In genomic region chr16:4839942-4840341, GRCh38 we compare ENCODE assay signal across 32 cellular contexts. TPM values are rescaled to one million over a fixed set of nuclear protein-coding genes. Genes with fewer than 3 reads are reported as not detected.
DNase-seq lines count a peak whose midpoint lies in the region; ATAC-seq, FAIRE-seq and TF ChIP-seq lines count a peak whose summit lies in the region.
"Had no signal": no experiment of that assay in that cellular context is flagged by ENCODE, and none has a peak within 500 bp of the region (broad histone marks: within the 10 kb centered on the region; RNA-seq: fewer than 3 reads in every experiment).

No MANE protein-coding gene starts in this region.

- no peak for TF ChIP-seq EP300 in Ishikawa (IDR thresholded peaks at IDR 0.05; ENCODE audit: borderline replicate concordance)

- no peaks in the 10 kb centered on the region for H3K4me1 ChIP-seq in endothelial cell of umbilical vein (ENCODE audit: control insufficient read depth, extremely low read depth, insufficient read depth, low read length)
- peaks cover 32% of the 10 kb centered on the region for H3K4me1 ChIP-seq in psoas muscle

- no peak for TF ChIP-seq POLR2A in endothelial cell of umbilical vein (IDR thresholded peaks at IDR 0.05; ENCODE audit: low read depth, low read length)

- H3K9me3 ChIP-seq in endothelial cell of umbilical vein (replicated peaks; ENCODE audit: control insufficient read depth, insufficient read depth, low read length) (no peaks in the 10 kb centered on the region), psoas muscle (no peaks in the 10 kb centered on the region)

- peaks cover 12% of the 10 kb centered on the region for H3K79me2 ChIP-seq in endothelial cell of umbilical vein (ENCODE audit: control insufficient read depth, insufficient read depth, low read length)

- no TSS peak for BruUV-seq in endothelial cell of umbilical vein (replicated peaks; lab: Mats Ljungman, UMichigan)

- intact Hi-C loops in endothelial cell of umbilical vein (cut with micrococcal nuclease), result no loop called here
- intact Hi-C loops in psoas muscle (cut with DNase I), result loop anchor here in 1 of 2 donors (10.0 kb wide), 1 partner anchor 75 kb away; the partner anchor contains the start of gene ZNF500
- intact Hi-C loops in left colon (cut with DNase I, micrococcal nuclease), result no loop called here

- H3K27ac ChIP-seq in endothelial cell of umbilical vein (ENCODE audit: insufficient read depth, low read depth, low read length), result no peak overlapping the region
- H3K27ac ChIP-seq in psoas muscle, result peak overlapping the region; percentile 84
- H3K27ac ChIP-seq: coronary artery, RWPE1 had no signal

- POLR2A ChIA-PET in endothelial cell of umbilical vein (lab: Charles Lee), result no interaction called here

- H3K27me3 ChIP-seq in endothelial cell of umbilical vein (ENCODE audit: control insufficient read depth in 2 of 2, insufficient read depth in 2 of 2, low read length in 2 of 2), result no peaks in the 10 kb centered on the region
- H3K27me3 ChIP-seq in psoas muscle (ENCODE audit: insufficient read depth in 3 of 3, low read length in 2 of 3), result no peaks in the 10 kb centered on the region

- CTCF ChIA-PET in endothelial cell of umbilical vein (lab: Charles Lee), result no interaction called here

- no peak for FAIRE-seq in endothelial cell of umbilical vein (lab: Jason Lieb, UNC)
- FAIRE-seq: astrocyte had no signal

- no peak overlapping the region for H3K9ac ChIP-seq in endothelial cell of umbilical vein (replicated peaks; ENCODE audit: extremely low read depth, insufficient read depth, low read length)

- no peak overlapping the region for H3K4me3 ChIP-seq in endothelial cell of umbilical vein (replicated peaks in 1 of 3; ENCODE audit: insufficient read depth in 1 of 3, low read depth in 1 of 3, low read length in 3 of 3)
- no peak overlapping the region for H3K4me3 ChIP-seq in psoas muscle
- H3K4me3 ChIP-seq: coronary artery had no signal

- no peak overlapping the region for H3K4me2 ChIP-seq in endothelial cell of umbilical vein (ENCODE audit: insufficient read depth, low read length)

- peak; percentile 4 for DNase-seq in activated T-cell treated with anti-CD3 and anti-CD28 coated beads, Interleukin-2, amount 50 U/mL, for 1 hour
- DNase-seq in activated T-cell treated with anti-CD3 and anti-CD28 coated beads for 4 hours (no peak), endothelial cell of umbilical vein (ENCODE audit: low read depth, low spot score) (peak; percentile 17), psoas muscle (no peak), left colon (no peak)
- DNase-seq: activated CD4-positive, alpha-beta T cell treated with anti-CD3 and anti-CD28 coated beads, Interleukin-2, amount 50 U/mL, for 48 hours; activated effector memory CD4-positive, alpha-beta T cell treated with anti-CD3 and anti-CD28 coated beads, Interleukin-2, amount 50 U/mL, for 16 hours; effector memory CD4-positive, alpha-beta T cell; foreskin fibroblast; H9; head of caudate nucleus; islet precursor cell; left ventricle myocardium superior; NCI-H1436 treated with DMSO at 0.1 percent for 48 hours; NCI-H2081 treated with DMSO at 0.1 percent for 48 hours; NCI-H446; NCI-H774; posterior cingulate gyrus; right cardiac atrium; stimulated activated CD8-positive, alpha-beta memory T cell treated with anti-CD3 and anti-CD28 coated beads, Interleukin-4, amount 100 ng/mL, for 48 hours; stimulated activated naive CD8-positive, alpha-beta T cell treated with anti-CD3 and anti-CD28 coated beads, Interleukin-15, amount 100 ng/mL, for 72 hours; T-cell had no signal

- TF ChIP-seq CTCF in endothelial cell of umbilical vein (IDR thresholded peaks at IDR 0.05; ENCODE audit: extremely low read depth in 1 of 2, insufficient read depth in 1 of 2, low read depth in 1 of 2, low read length in 2 of 2), result no peak
- TF ChIP-seq CTCF in psoas muscle (IDR thresholded peaks at IDR 0.05), result no peak

- 92 to 93% (median 93%) methylated on average over 5 of the region's 5 CpGs for WGBS in psoas muscle, 3 donors

- H3K36me3 ChIP-seq in endothelial cell of umbilical vein (ENCODE audit: control insufficient read depth in 2 of 2, extremely low read depth in 1 of 2, insufficient read depth in 2 of 2, low read length in 2 of 2) (peaks cover 25 to 44% of the 10 kb centered on the region in 2 experiments), psoas muscle (ENCODE audit: insufficient read depth in 1 of 2, low read depth in 1 of 2) (peaks cover 14 to 99% of the 10 kb centered on the region in 2 donors)

- no peaks in the 10 kb centered on the region for H3K9me1 ChIP-seq in endothelial cell of umbilical vein (replicated peaks; ENCODE audit: control insufficient read depth, extremely low read depth, insufficient read depth, low read length)

- H4K20me1 ChIP-seq in endothelial cell of umbilical vein (replicated peaks; ENCODE audit: control insufficient read depth, extremely low read depth, insufficient read depth, low read length), result no peaks in the 10 kb centered on the region

- no peak overlapping the region for H2AFZ ChIP-seq in endothelial cell of umbilical vein (ENCODE audit: low read depth, low read length)

- no peak for TF ChIP-seq RAD21 in Ishikawa (IDR thresholded peaks at IDR 0.05; ENCODE audit: low read depth)

- dilution Hi-C loops in endothelial cell of umbilical vein (cut with MboI; ENCODE audit: extremely low pct_ligation_motif_present, low sequenced_read_pairs), result no loop called here

- ATAC-seq in psoas muscle (no peak), HG02763 (IDR thresholded peaks at IDR 0.05; ENCODE audit: unreplicated experiment) (no peak), left colon (no peak)
- ATAC-seq: left ventricle myocardium superior; right cardiac atrium; stimulated activated naive CD8-positive, alpha-beta T cell treated with anti-CD3 and anti-CD28 coated beads, Interleukin-15, amount 100 ng/mL, for 72 hours; T-cell had no signal

RNA-seq across cellular contexts. Expression of gene GLYR1, which starts 7.1 kb away (rescaled TPM):
- total RNA-seq in endothelial cell of umbilical vein (107 TPM in 2 replicates), psoas muscle (10 to 100 TPM; 53.3 to 74.1 (median 66.8) TPM), left colon (100 to 1,000 TPM; 106 to 114 TPM)
- polyA plus RNA-seq in endothelial cell of umbilical vein (44.0 and 47.9 TPM in 2 replicates), psoas muscle (10 to 100 TPM; 28.6 to 64.5 (median 32.3) TPM)
- 45.3 and 47.5 TPM in 2 replicates for polyA plus RNA-seq in endothelial cell of umbilical vein (2011; cell fraction: cytosol; rRNA removed)
- 78.0 and 84.2 TPM in 2 replicates for polyA plus RNA-seq in endothelial cell of umbilical vein (2011; cell fraction: nucleus; rRNA removed)
- 58.2 and 59.2 TPM in 2 replicates for polyA plus RNA-seq in endothelial cell of umbilical vein (2012)
- 53.6 and 70.3 TPM in 2 replicates for polyA minus RNA-seq in endothelial cell of umbilical vein
- 16.6 TPM for polyA minus RNA-seq in endothelial cell of umbilical vein (2011; cell fraction: cytosol; rRNA and poly(A)+ RNA removed)
- 39.9 and 41.7 TPM in 2 replicates for polyA minus RNA-seq in endothelial cell of umbilical vein (2011; cell fraction: nucleus; rRNA and poly(A)+ RNA removed)

RNA-seq across cellular contexts. Expression of gene UBN1, which starts 7.3 kb away (rescaled TPM):
- total RNA-seq in endothelial cell of umbilical vein (44.8 and 45.3 TPM in 2 replicates), psoas muscle (10 to 100 TPM; 25.5 to 33.3 (median 28.0) TPM), left colon (10 to 100 TPM; 34.8 to 43.5 TPM)
- polyA plus RNA-seq in endothelial cell of umbilical vein (23.9 and 26.0 TPM in 2 replicates), psoas muscle (10 to 100 TPM in 2 of 3 donors, 1 to 10 TPM in 1; 9.1 to 27.8 (median 11.7) TPM)
- 20.3 and 20.4 TPM in 2 replicates for polyA plus RNA-seq in endothelial cell of umbilical vein (2011; cell fraction: cytosol; rRNA removed)
- polyA plus RNA-seq in endothelial cell of umbilical vein (2011; cell fraction: nucleus; rRNA removed), result 73.9 and 78.8 TPM in 2 replicates
- 29.3 and 34.6 TPM in 2 replicates for polyA plus RNA-seq in endothelial cell of umbilical vein (2012)
- polyA minus RNA-seq in endothelial cell of umbilical vein, result 63.4 and 64.5 TPM in 2 replicates
- polyA minus RNA-seq in endothelial cell of umbilical vein (2011; cell fraction: cytosol; rRNA and poly(A)+ RNA removed), result 14.4 TPM
- 35.7 and 52.7 TPM in 2 replicates for polyA minus RNA-seq in endothelial cell of umbilical vein (2011; cell fraction: nucleus; rRNA and poly(A)+ RNA removed)

RNA-seq across cellular contexts. Expression of gene ROGDI, which starts 37.5 kb away (rescaled TPM):
- total RNA-seq in endothelial cell of umbilical vein (12.0 and 14.7 TPM in 2 replicates), psoas muscle (10 to 100 TPM; 14.2 to 44.0 (median 21.9) TPM), left colon (10 to 100 TPM; 21.2 to 26.1 TPM)
- polyA plus RNA-seq in endothelial cell of umbilical vein (36.9 TPM in 2 replicates), psoas muscle (10 to 100 TPM; 13.2 to 33.7 (median 17.3) TPM)
- polyA plus RNA-seq in endothelial cell of umbilical vein (2011; cell fraction: cytosol; rRNA removed), result 15.9 and 20.8 TPM in 2 replicates
- polyA plus RNA-seq in endothelial cell of umbilical vein (2011; cell fraction: nucleus; rRNA removed), result 39.4 and 43.2 TPM in 2 replicates
- 16.1 and 22.8 TPM in 2 replicates for polyA plus RNA-seq in endothelial cell of umbilical vein (2012)
- polyA minus RNA-seq in endothelial cell of umbilical vein, result 10.4 and 10.7 TPM in 2 replicates
- polyA minus RNA-seq in endothelial cell of umbilical vein (2011; cell fraction: cytosol; rRNA and poly(A)+ RNA removed), result 7.4 TPM
- polyA minus RNA-seq in endothelial cell of umbilical vein (2011; cell fraction: nucleus; rRNA and poly(A)+ RNA removed), result 3.6 and 12.3 TPM in 2 replicates

RNA-seq across cellular contexts. Expression of gene SMIM22, which starts 44.8 kb away (rescaled TPM):
- total RNA-seq in endothelial cell of umbilical vein (not detected in 2 replicates), psoas muscle (not detected), left colon (100 to 1,000 TPM; 448 to 580 TPM)
- polyA plus RNA-seq in endothelial cell of umbilical vein (not detected in 2 replicates), psoas muscle (under 1 TPM in 1 of 3 donors, not detected in 2; 0.32 TPM)
- not detected in 2 replicates for polyA plus RNA-seq in endothelial cell of umbilical vein (2011; cell fraction: cytosol; rRNA removed)
- polyA plus RNA-seq in endothelial cell of umbilical vein (2011; cell fraction: nucleus; rRNA removed), result not detected in 2 replicates
- polyA plus RNA-seq in endothelial cell of umbilical vein (2012), result not detected in 2 replicates
- not detected in 2 replicates for polyA minus RNA-seq in endothelial cell of umbilical vein
- polyA minus RNA-seq in endothelial cell of umbilical vein (2011; cell fraction: cytosol; rRNA and poly(A)+ RNA removed), result not detected
- not detected in 2 replicates for polyA minus RNA-seq in endothelial cell of umbilical vein (2011; cell fraction: nucleus; rRNA and poly(A)+ RNA removed)
- total RNA-seq: astrocyte, cardiac septum, H9, left ventricle myocardium superior, mesenteric fat pad, myocyte, right cardiac atrium, SK-MEL-5, T-cell had no signal
- polyA plus RNA-seq: BJ, right cardiac atrium had no signal

RNA-seq across cellular contexts. Expression of gene SEPTIN12, which starts 51.8 kb away (rescaled TPM):
- total RNA-seq in endothelial cell of umbilical vein (not detected in 2 replicates), psoas muscle (not detected), left colon (under 1 TPM in 1 of 2 donors, not detected in 1; 0.75 TPM)
- polyA plus RNA-seq in endothelial cell of umbilical vein (not detected in 2 replicates), psoas muscle (under 1 TPM in 1 of 3 donors, not detected in 2; 0.41 TPM)
- polyA plus RNA-seq in endothelial cell of umbilical vein (2011; cell fraction: cytosol; rRNA removed), result not detected in 2 replicates
- 0.45 TPM in 1 of 2 replicates, not detected in the other for polyA plus RNA-seq in endothelial cell of umbilical vein (2011; cell fraction: nucleus; rRNA removed)
- polyA plus RNA-seq in endothelial cell of umbilical vein (2012), result not detected in 2 replicates
- polyA minus RNA-seq in endothelial cell of umbilical vein, result not detected in 2 replicates
- polyA minus RNA-seq in endothelial cell of umbilical vein (2011; cell fraction: cytosol; rRNA and poly(A)+ RNA removed), result not detected
- polyA minus RNA-seq in endothelial cell of umbilical vein (2011; cell fraction: nucleus; rRNA and poly(A)+ RNA removed), result not detected in 2 replicates
- total RNA-seq: cardiac septum, left ventricle myocardium superior, mesenteric fat pad, myocyte, SK-MEL-5, T-cell had no signal
- polyA plus RNA-seq: BJ, right cardiac atrium had no signal

Comparison
In these comparisons a context has a peak if more than half of its experiments do, and no peak if none do; other contexts are left out.
1. DNase-seq: peak in activated T-cell treated with anti-CD3 and anti-CD28 coated beads, Interleukin-2, amount 50 U/mL, for 1 hour (single experiment) and endothelial cell of umbilical vein (single experiment); none in activated T-cell treated with anti-CD3 and anti-CD28 coated beads for 4 hours (single experiment), psoas muscle (0 of 2) and left colon (0 of 2).